In the genomic region with DNA sequence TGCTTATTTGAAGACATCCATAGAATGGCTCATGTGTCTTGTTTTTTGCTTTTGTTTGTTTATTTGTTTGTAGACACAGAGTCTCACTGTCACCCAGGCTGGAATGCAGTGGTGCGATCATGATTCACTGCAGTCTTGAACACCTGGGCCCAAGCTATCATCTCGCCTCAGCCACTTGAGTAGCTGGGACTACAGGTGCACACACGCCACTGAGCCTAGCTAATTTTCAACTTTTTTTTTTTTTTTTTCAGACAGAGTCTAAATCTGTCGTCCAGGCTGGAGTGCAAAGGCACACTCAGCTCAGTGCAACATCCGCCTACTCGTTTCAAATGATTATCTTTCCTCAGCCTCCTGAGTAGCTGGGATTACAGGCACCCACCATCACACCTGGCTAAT, we compare ENCODE assay signal across 14 cellular contexts.
A peak's percentile ranks its signal among the peaks of the same experiment; 100 is the strongest.
DNase-seq lines count a peak whose midpoint lies in the region; ATAC-seq lines count a peak whose summit lies in the region.
"Had no signal": no experiment of that assay in that cellular context is flagged by ENCODE, and none has a peak within 500 bp of the region (broad histone marks: within the 10 kb centered on the region; RNA-seq: fewer than 3 reads in every experiment).

No MANE protein-coding gene starts in this region.

- no peaks in the 10 kb centered on the region for H3K27me3 ChIP-seq in effector memory CD4-positive, alpha-beta T cell (replicated peaks; ENCODE audit: control insufficient read depth, insufficient read depth, low read length, poor library complexity, severe bottlenecking)
- H3K27me3 ChIP-seq: testis had no signal

- H3K9me3 ChIP-seq in effector memory CD4-positive, alpha-beta T cell (ENCODE audit: control insufficient read depth, low read length): no peaks in the 10 kb centered on the region
- H3K9me3 ChIP-seq: Caco-2, testis had no signal

- H3K4me3 ChIP-seq in effector memory CD4-positive, alpha-beta T cell (ENCODE audit: insufficient read depth, low read depth, low read length, poor library complexity, severe bottlenecking): no peak overlapping the region
- H3K4me3 ChIP-seq: testis had no signal

- no peak for DNase-seq in effector memory CD4-positive, alpha-beta T cell
- DNase-seq in NCI-H526 treated with DMSO at 0.1 percent for 48 hours (lab: John Stamatoyannopoulos, UW) (no peak), germinal center (ENCODE audit: low spot score) (no peak), NCI-H2107 treated with DMSO at 0.1 percent for 48 hours (lab: John Stamatoyannopoulos, UW; ENCODE audit: unreplicated experiment) (no peak), AML-193 (lab: John Stamatoyannopoulos, UW) (no peak)
- DNase-seq: Caco-2; hypothalamus; NCI-H1417 treated with DMSO at 0.1 percent for 48 hours; NK-92 treated with Interleukin-12 subunit alpha and Interleukin-12 subunit beta, amount 100 ng/mL, for 24 hours; testis had no signal

- ATAC-seq in GM18517 (IDR thresholded peaks at IDR 0.05; ENCODE audit: unreplicated experiment) (peak; percentile 42), GM19463 (IDR thresholded peaks at IDR 0.05; ENCODE audit: unreplicated experiment) (peak; percentile 42), HG03066 (IDR thresholded peaks at IDR 0.05; ENCODE audit: low read depth, unreplicated experiment) (peak; percentile 70)
- ATAC-seq: HCT116 had no signal

- no peaks in the 10 kb centered on the region for H3K36me3 ChIP-seq in effector memory CD4-positive, alpha-beta T cell (ENCODE audit: control insufficient read depth, insufficient read depth, low read length)

- peak overlapping the region; percentile 6 for H3K27ac ChIP-seq in effector memory CD4-positive, alpha-beta T cell (ENCODE audit: insufficient read depth, low read length, poor library complexity, severe bottlenecking)
- H3K27ac ChIP-seq: testis had no signal

- peaks cover 33% of the 10 kb centered on the region for H3K4me1 ChIP-seq in effector memory CD4-positive, alpha-beta T cell (ENCODE audit: control insufficient read depth, insufficient read depth, low read length, poor library complexity, severe bottlenecking)
- H3K4me1 ChIP-seq: testis had no signal
